In the genomic region with DNA sequence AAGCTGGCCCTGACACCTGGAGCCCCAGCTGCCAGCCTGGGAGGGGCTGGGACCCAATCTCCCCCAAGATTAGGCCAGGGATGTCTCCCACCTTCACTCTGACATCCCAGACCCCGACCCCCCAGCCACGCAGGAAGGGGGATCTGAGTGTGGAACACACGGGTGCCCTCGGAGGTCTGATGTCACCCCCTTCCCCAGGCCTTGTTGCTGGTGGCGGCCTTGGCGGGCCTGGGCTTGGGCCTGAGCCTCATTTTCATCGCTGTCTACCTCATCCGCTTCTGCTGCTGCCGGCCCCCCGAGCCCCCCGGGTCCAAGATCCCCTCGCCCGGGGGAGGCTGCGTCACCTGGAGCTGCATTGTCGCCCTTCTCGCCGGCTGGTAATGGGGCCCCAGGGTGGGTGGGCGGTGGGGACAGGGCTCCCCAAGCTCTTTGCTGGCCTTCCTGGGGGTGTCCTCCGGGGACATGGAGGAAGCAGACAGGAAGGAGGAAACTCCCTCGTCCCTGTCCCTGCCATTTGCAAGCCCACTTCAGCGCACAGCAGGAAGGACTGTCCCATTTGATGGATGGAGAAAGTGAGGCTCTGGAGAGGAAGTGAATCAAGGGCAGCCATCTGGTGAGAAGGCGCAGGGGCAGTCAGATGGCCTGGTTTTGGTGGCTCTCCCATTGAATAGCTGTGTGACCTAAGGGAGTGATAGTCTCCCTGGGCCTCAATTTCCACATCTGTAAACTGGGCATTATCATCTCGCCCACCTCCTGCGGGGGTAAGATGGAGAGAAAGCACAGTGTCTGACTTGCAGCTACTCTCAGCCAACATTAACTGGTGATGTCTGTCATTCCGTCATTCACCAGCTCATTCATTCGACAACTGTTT, we compare ENCODE assay signal across 20 cellular contexts. TPM values are rescaled to one million over a fixed set of nuclear protein-coding genes. Genes with fewer than 3 reads are reported as not detected.
A peak's percentile ranks its signal among the peaks of the same experiment; 100 is the strongest.
DNase-seq lines count a peak whose midpoint lies in the region; FAIRE-seq and TF ChIP-seq lines count a peak whose summit lies in the region.
"Had no signal": no experiment of that assay in that cellular context is flagged by ENCODE, and none has a peak within 500 bp of the region (broad histone marks: within the 10 kb centered on the region; RNA-seq: fewer than 3 reads in every experiment).

No MANE protein-coding gene starts in this region.

- H2BK15ac ChIP-seq in H1 (ENCODE audit: low read length) (0 out of 2 replicates have a peak overlapping the region, but pooled peaks have one; percentile 66), neuronal stem cell (ENCODE audit: low read length) (peak overlapping the region; percentile 86)

- peak overlapping the region; percentile 12 for H4K5ac ChIP-seq in H1 (ENCODE audit: insufficient read length, low read depth, low read length)

- H3K27ac ChIP-seq in HEK293 (ENCODE audit: extremely low read depth, low read depth, low read length), result no peak overlapping the region
- no peak overlapping the region for H3K27ac ChIP-seq in H1 (ENCODE audit: low read depth, low read length)
- H3K27ac ChIP-seq in neuronal stem cell (replicated peaks; ENCODE audit: low read length), result peak overlapping the region; percentile 91
- H3K27ac ChIP-seq: upper lobe of left lung had no signal

- H3K9me3 Mint-ChIP-seq in glutamatergic neuron (ENCODE audit: unreplicated experiment), result peaks cover 18% of the 10 kb centered on the region

- H3K23ac ChIP-seq in H1 (ENCODE audit: insufficient read length), result no peak overlapping the region
- H3K23ac ChIP-seq in neuronal stem cell (ENCODE audit: low read depth, low read length, poor library complexity), result peak overlapping the region; percentile 17

- no peak overlapping the region for H3K4me3 ChIP-seq in HEK293 (ENCODE audit: low read depth, low read length)
- peak overlapping the region in 1 of 4 experiments; percentile 59; a peak in 1 of 8 replicates for H3K4me3 ChIP-seq in H1 (ENCODE audit: extremely low read depth in 1 of 4, insufficient read depth in 2 of 4, low read depth in 3 of 4, low read length in 4 of 4)
- no peak overlapping the region for H3K4me3 ChIP-seq in neuronal stem cell (ENCODE audit: low read length in 2 of 2)
- H3K4me3 ChIP-seq: upper lobe of left lung had no signal

- H2AK5ac ChIP-seq in H1 (ENCODE audit: low read depth, low read length) (peak overlapping the region; percentile 58; the same call in 1 of the 2 replicates), neuronal stem cell (ENCODE audit: low read depth, low read length) (peak overlapping the region; percentile 99)

- H2AFZ ChIP-seq in H1 (ENCODE audit: low read length) (no peak overlapping the region), neuronal stem cell (ENCODE audit: low read length) (no peak overlapping the region)

- H3K36me3 Mint-ChIP-seq in glutamatergic neuron (ENCODE audit: unreplicated experiment), result peaks cover 8% of the 10 kb centered on the region

- H3K27me3 Mint-ChIP-seq in glutamatergic neuron (ENCODE audit: unreplicated experiment), result peaks cover 12% of the 10 kb centered on the region

- H3K79me2 ChIP-seq in H1 (ENCODE audit: control insufficient read depth in 1 of 2, insufficient read depth in 2 of 2, low read length in 2 of 2), result peaks cover 7 to 8% of the 10 kb centered on the region in 2 experiments; a peak in 2 of 4 replicates

- no peak for TF ChIP-seq RAD21 in H1 (IDR thresholded peaks at IDR 0.05 in 1 of 2, conservative IDR thresholded peaks at IDR 0.05 in 1 of 2; ENCODE audit: low read depth in 2 of 2, low read length in 2 of 2)

- no peak overlapping the region for H3K27ac Mint-ChIP-seq in glutamatergic neuron (ENCODE audit: unreplicated experiment)

- TF ChIP-seq CTCF in HEK293 (tag by site-specific recombination; IDR thresholded peaks at IDR 0.05) (no peak), H1 (IDR thresholded peaks at IDR 0.05; ENCODE audit: control extremely low read depth in 1 of 3, insufficient read depth in 1 of 3, low read depth in 1 of 3, low read length in 3 of 3) (no peak), glutamatergic neuron (IDR thresholded peaks at IDR 0.05; ENCODE audit: partially characterized antibody, unreplicated experiment) (no peak)

- H3K23me2 ChIP-seq in H1 (ENCODE audit: low read depth, low read length), result peaks cover 17% of the 10 kb centered on the region

- H3K14ac ChIP-seq in H1 (ENCODE audit: insufficient read length) (no peak overlapping the region), neuronal stem cell (ENCODE audit: low read length) (no peak overlapping the region)

- H3K4me2 ChIP-seq in H1 (ENCODE audit: insufficient read depth in 1 of 2, low read depth in 2 of 2, low read length in 2 of 2) (peak overlapping the region; percentile 44 to 86; a peak in 3 of 4 replicates), neuronal stem cell (ENCODE audit: insufficient read depth, low read length, poor library complexity, severe bottlenecking) (peak overlapping the region; percentile 60)

- H3K27me3 ChIP-seq in H1 (replicated peaks in 1 of 4; ENCODE audit: control insufficient read depth in 3 of 4, extremely low read depth in 1 of 4, insufficient read depth in 3 of 4, low read length in 3 of 4) (peaks cover 4 to 23% (median 19%) of the 10 kb centered on the region in 4 experiments), neuronal stem cell (ENCODE audit: control insufficient read depth in 3 of 3, insufficient read depth in 3 of 3, low read depth in 1 of 3, low read length in 3 of 3) (no peaks in the 10 kb centered on the region)

- H2BK20ac ChIP-seq in H1 (ENCODE audit: low read length), result peak overlapping the region; percentile 92

- peaks cover 16% of the 10 kb centered on the region for H3K79me1 ChIP-seq in H1 (ENCODE audit: low read depth, low read length)
- H3K79me1 ChIP-seq in neuronal stem cell (ENCODE audit: low read depth, low read length), result peaks cover 28% of the 10 kb centered on the region

- H3K36me3 ChIP-seq in HEK293 (ENCODE audit: control insufficient read depth in 2 of 2, insufficient read depth in 1 of 2, low read length in 2 of 2), result no peaks in the 10 kb centered on the region
- H3K36me3 ChIP-seq in H1 (ENCODE audit: control insufficient read depth in 2 of 4, insufficient read depth in 4 of 4, low read length in 3 of 4), result peaks cover 0 to 16% (median under 1%) of the 10 kb centered on the region in 4 experiments; a peak in 6 of 8 replicates
- peaks cover 31 to 34% of the 10 kb centered on the region in 2 donors for H3K36me3 ChIP-seq in neuronal stem cell (replicated peaks in 1 of 2; ENCODE audit: control insufficient read depth in 2 of 2, insufficient read depth in 2 of 2, low read length in 2 of 2)
- H3K36me3 ChIP-seq: upper lobe of left lung had no signal

- H2BK12ac ChIP-seq in H1 (ENCODE audit: low read depth, low read length) (peak overlapping the region; percentile 68; the same call in 1 of the 2 replicates), neuronal stem cell (ENCODE audit: low read length) (peak overlapping the region; percentile 59)

- H3K4me3 Mint-ChIP-seq in glutamatergic neuron (ENCODE audit: unreplicated experiment), result no peak overlapping the region

- peak overlapping the region; percentile 35 for H4K91ac ChIP-seq in H1 (replicated peaks; ENCODE audit: insufficient read length, low read length)
- H4K91ac ChIP-seq in neuronal stem cell (ENCODE audit: low read depth, low read length, poor library complexity), result peak overlapping the region; percentile 99

- H3K4ac ChIP-seq in H1 (replicated peaks; ENCODE audit: insufficient read length, low read depth, low read length) (peak overlapping the region; percentile 28), neuronal stem cell (ENCODE audit: low read length) (no peak overlapping the region)

- DNase-seq in AG20443 (ENCODE audit: low spot score) (peak; percentile 6), H1 (ENCODE audit: low read depth in 1 of 2, low spot score in 2 of 2) (peak in 1 of 2 experiments; percentile 51), neuronal stem cell (ENCODE audit: low spot score) (no peak), NCI-H128 (lab: John Stamatoyannopoulos, UW; ENCODE audit: unreplicated experiment) (no peak), glutamatergic neuron (no peak), HCEC 1CT (no peak), HTR-8/SVneo (ENCODE audit: insufficient read length, low spot score) (no peak)
- DNase-seq: activated CD4-positive, alpha-beta T cell treated with anti-CD3 and anti-CD28 coated beads, Interleukin-2, amount 10 ng/mL, durations not matched to agents 24 days and 14 days; activated CD8-positive, alpha-beta memory T cell treated with anti-CD3 and anti-CD28 coated beads, Interleukin-2, amount 50 U/mL, for 4 hours; activated effector memory CD4-positive, alpha-beta T cell treated with Interleukin-2 at 50 U/mL for 16 hours; central memory CD4-positive, alpha-beta T cell; effector memory CD4-positive, alpha-beta T cell; NCI-H187 treated with DMSO at 0.1 percent for 48 hours; NCI-H226; upper lobe of left lung had no signal

- POLR2A ChIA-PET in HEK293 (lab: Yijun Ruan, JAX), result interaction anchor here (0.6 to 3.1 kb wide), 3 partner anchors 11 to 30 kb away, joined by 7 to 10 read pairs (median 7); partner anchors contain the start of gene LENG8
- POLR2A ChIA-PET in H1 (lab: Charles Lee; ENCODE audit: partially characterized antibody), result interaction anchor here (0.8 to 5.6 kb wide), 9 partner anchors 15 to 282 kb away, joined by 3 to 133 read pairs (median 4); partner anchors contain the start of genes LENG8 and LENG9

- no peak for FAIRE-seq in H1 (lab: Jason Lieb, UNC)
- no peak for FAIRE-seq in HTR-8/SVneo (lab: Jason Lieb, UNC)

- H3K9me3 ChIP-seq in HEK293 (ENCODE audit: control insufficient read depth, insufficient read depth, low read depth, low read length), result 0 out of 2 replicates have a peak, but pooled peaks cover 2% of the 10 kb centered on the region
- H3K9me3 ChIP-seq in H1 (ENCODE audit: insufficient read depth in 2 of 2, low read depth in 1 of 2, low read length in 1 of 2), result peaks cover 0 to 6% of the 10 kb centered on the region in 2 experiments; a peak in 1 of 4 replicates
- H3K9me3 ChIP-seq in neuronal stem cell (replicated peaks in 1 of 2; ENCODE audit: control insufficient read depth in 2 of 2, insufficient read depth in 1 of 2, low read depth in 1 of 2, low read length in 2 of 2), result peaks cover 0 to 9% of the 10 kb centered on the region in 2 donors
- H3K9me3 ChIP-seq: upper lobe of left lung had no signal

- no peak for TF ChIP-seq POLR2A in H1 (IDR thresholded peaks at IDR 0.05; ENCODE audit: control extremely low read depth in 1 of 2, low read depth in 2 of 2, low read length in 2 of 2)

- H4K20me1 ChIP-seq in H1 (replicated peaks in 1 of 2; ENCODE audit: control insufficient read depth in 1 of 2, insufficient read depth in 2 of 2, low read length in 2 of 2), result peaks cover 0 to 9% of the 10 kb centered on the region in 2 experiments

- no peak for TF ChIP-seq EP300 in H1 (IDR thresholded peaks at IDR 0.05; ENCODE audit: borderline replicate concordance in 1 of 2, low read depth in 2 of 2, low read length in 2 of 2)

- no peaks in the 10 kb centered on the region; the same call in 1 of the 2 replicates for H3K4me1 ChIP-seq in HEK293 (ENCODE audit: control insufficient read depth, insufficient read depth, low read length)
- peaks cover 15 to 50% (median 38%) of the 10 kb centered on the region in 4 experiments for H3K4me1 ChIP-seq in H1 (replicated peaks in 1 of 4; ENCODE audit: control insufficient read depth in 3 of 4, insufficient read depth in 4 of 4, low read length in 3 of 4)
- peaks cover 42 to 53% of the 10 kb centered on the region in 2 donors for H3K4me1 ChIP-seq in neuronal stem cell (ENCODE audit: control insufficient read depth in 2 of 2, insufficient read depth in 1 of 2, low read depth in 1 of 2, low read length in 2 of 2)

- H3K4me1 Mint-ChIP-seq in glutamatergic neuron (ENCODE audit: low read depth, unreplicated experiment), result peaks cover 20% of the 10 kb centered on the region

- peak overlapping the region; percentile 97; the same call in 1 of the 2 replicates for H2BK5ac ChIP-seq in H1 (ENCODE audit: low read depth, low read length)
- H2BK5ac ChIP-seq in neuronal stem cell (ENCODE audit: low read length), result peak overlapping the region; percentile 97

- no peak overlapping the region for H3K56ac ChIP-seq in H1 (replicated peaks; ENCODE audit: insufficient read length, low read depth, low read length)

- H2BK120ac ChIP-seq in H1 (replicated peaks; ENCODE audit: low read depth, low read length), result peak overlapping the region; percentile 65
- peak overlapping the region; percentile 90 for H2BK120ac ChIP-seq in neuronal stem cell (ENCODE audit: low read depth, low read length)

- WGBS in H1 (ENCODE audit: extremely low coverage in 1 of 2, insufficient coverage in 1 of 2, insufficient read length in 1 of 2, insufficient replicate concordance in 2 of 2, low coverage in 1 of 2, low lambda C conversion rate in 2 of 2, missing lambda C conversion rate in 1 of 2), 2 experiments, result 85% methylated on average over 14 of the region's 26 CpGs; no CpG with 5 or more reads in 1 of the 2 experiments
- no CpG with 5 or more reads among the region's 26 CpGs for WGBS in neuronal stem cell (ENCODE audit: extremely low coverage in 2 of 2, insufficient read length in 2 of 2, insufficient replicate concordance in 1 of 2), 2 donors

- H3K18ac ChIP-seq in H1 (ENCODE audit: extremely low read depth, low read length), result peak overlapping the region; percentile 97
- peak overlapping the region; percentile 97 for H3K18ac ChIP-seq in neuronal stem cell (ENCODE audit: low read length)

- H4K8ac ChIP-seq in H1 (ENCODE audit: extremely low read depth, insufficient read depth, low read length) (no peak overlapping the region), neuronal stem cell (ENCODE audit: low read depth, low read length) (peak overlapping the region; percentile 23)

- H3K9ac ChIP-seq in H1 (replicated peaks in 1 of 4; ENCODE audit: extremely low read depth in 1 of 4, low read depth in 3 of 4, low read length in 3 of 4) (no peak overlapping the region), neuronal stem cell (ENCODE audit: low read depth, low read length, poor library complexity) (peak overlapping the region; percentile 78)

- CTCF ChIA-PET in HEK293 (lab: Yijun Ruan, JAX) (interaction anchor here (0.6 to 1.7 kb wide), 7 partner anchors 9 to 1781 kb away, joined by 3 to 7 read pairs (median 3); no protein-coding TSS in a partner anchor), H1 (lab: Charles Lee; ENCODE audit: partially characterized antibody) (interaction anchor here (0.7 to 4.9 kb wide), 6 partner anchors 11 to 30 kb away, joined by 3 to 58 read pairs (median 15); partner anchors contain the start of gene LENG8)

RNA-seq across cellular contexts. Expression of gene TTYH1, which starts 3.9 kb away (rescaled TPM):
- 24.3 and 26.7 TPM in 2 replicates for total RNA-seq in H1 (2021; fragmentation: NEBNext Ultra II Directional; extraction: Animal tissue kit (Norgen Biotek cat#: 25700))
- 46.5 and 92.1 TPM in 2 replicates for polyA plus RNA-seq in H1 (2011; rRNA removed)
- 41.6 TPM for polyA plus RNA-seq in H1 (2011; cell fraction: cytosol; rRNA removed)
- polyA plus RNA-seq in H1 (2011; cell fraction: nucleus; rRNA removed), result 72.1 TPM
- 14.7 to 48.5 TPM (median 38.0 TPM) in 4 replicates for polyA plus RNA-seq in H1 (2012, experiment 1 of 2)
- 32.8 TPM for polyA plus RNA-seq in H1 (2012, experiment 2 of 2)
- polyA plus RNA-seq in H1 (2013, experiment 1 of 2), result 51.0 TPM
- polyA plus RNA-seq in H1 (2013, experiment 2 of 2), result 53.6 TPM
- 16.3 and 25.9 TPM in 2 replicates for polyA minus RNA-seq in H1 (2011; rRNA and poly(A)+ RNA removed)
- polyA minus RNA-seq in H1 (2011; cell fraction: cytosol; rRNA and poly(A)+ RNA removed), result 27.7 TPM
- 16.1 TPM for polyA minus RNA-seq in H1 (2011; cell fraction: nucleus; rRNA and poly(A)+ RNA removed)
- polyA plus RNA-seq in neuronal stem cell (2013, experiment 1 of 2), result 504 TPM
- 501 TPM for polyA plus RNA-seq in neuronal stem cell (2013, experiment 2 of 2)
- 2.9 TPM for total RNA-seq in glutamatergic neuron (ENCODE audit: unreplicated experiment)
- total RNA-seq: kidney epithelial cell, mesenteric fat pad, RPMI7951, upper lobe of left lung had no signal

RNA-seq across cellular contexts. Expression of gene LENG8, which starts 29.8 kb away (rescaled TPM):
- total RNA-seq in H1 (2021; fragmentation: NEBNext Ultra II Directional; extraction: Animal tissue kit (Norgen Biotek cat#: 25700)), result 108 TPM in 2 replicates
- polyA plus RNA-seq in H1 (2011; rRNA removed), result 62.2 and 113 TPM in 2 replicates
- 82.3 TPM for polyA plus RNA-seq in H1 (2011; cell fraction: cytosol; rRNA removed)
- polyA plus RNA-seq in H1 (2011; cell fraction: nucleus; rRNA removed), result 580 TPM
- polyA plus RNA-seq in H1 (2012, experiment 1 of 2), result 100 to 168 TPM (median 138 TPM) in 4 replicates
- polyA plus RNA-seq in H1 (2012, experiment 2 of 2), result 126 TPM
- 120 TPM for polyA plus RNA-seq in H1 (2013, experiment 1 of 2)
- polyA plus RNA-seq in H1 (2013, experiment 2 of 2), result 103 TPM
- polyA minus RNA-seq in H1 (2011; rRNA and poly(A)+ RNA removed), result 58.2 and 88.9 TPM in 2 replicates
- polyA minus RNA-seq in H1 (2011; cell fraction: cytosol; rRNA and poly(A)+ RNA removed), result 42.4 TPM
- polyA minus RNA-seq in H1 (2011; cell fraction: nucleus; rRNA and poly(A)+ RNA removed), result 91.6 TPM
- 151 TPM for polyA plus RNA-seq in neuronal stem cell (2013, experiment 1 of 2)
- polyA plus RNA-seq in neuronal stem cell (2013, experiment 2 of 2), result 130 TPM
- 278 TPM for total RNA-seq in glutamatergic neuron (ENCODE audit: unreplicated experiment)

RNA-seq across cellular contexts. Expression of gene LENG9, which starts 44.4 kb away (rescaled TPM):
- 3.9 and 4.0 TPM in 2 replicates for total RNA-seq in H1 (2021; fragmentation: NEBNext Ultra II Directional; extraction: Animal tissue kit (Norgen Biotek cat#: 25700))
- 1.6 and 2.6 TPM in 2 replicates for polyA plus RNA-seq in H1 (2011; rRNA removed)
- 2.5 TPM for polyA plus RNA-seq in H1 (2011; cell fraction: cytosol; rRNA removed)
- polyA plus RNA-seq in H1 (2011; cell fraction: nucleus; rRNA removed), result 2.5 TPM
- 2.4 to 5.0 TPM (median 3.8 TPM) in 4 replicates for polyA plus RNA-seq in H1 (2012, experiment 1 of 2)
- 2.3 TPM for polyA plus RNA-seq in H1 (2012, experiment 2 of 2)
- 1.8 TPM for polyA plus RNA-seq in H1 (2013, experiment 1 of 2)
- polyA plus RNA-seq in H1 (2013, experiment 2 of 2), result 1.5 TPM
- 1.3 and 1.7 TPM in 2 replicates for polyA minus RNA-seq in H1 (2011; rRNA and poly(A)+ RNA removed)
- 3.4 TPM for polyA minus RNA-seq in H1 (2011; cell fraction: cytosol; rRNA and poly(A)+ RNA removed)
- 7.7 TPM for polyA minus RNA-seq in H1 (2011; cell fraction: nucleus; rRNA and poly(A)+ RNA removed)
- 1.3 TPM for polyA plus RNA-seq in neuronal stem cell (2013, experiment 1 of 2)
- 0.91 TPM for polyA plus RNA-seq in neuronal stem cell (2013, experiment 2 of 2)
- 4.7 TPM for total RNA-seq in glutamatergic neuron (ENCODE audit: unreplicated experiment)

RNA-seq across cellular contexts. Expression of gene CDC42EP5, which starts 53.9 kb away (rescaled TPM):
- total RNA-seq in H1 (2021; fragmentation: NEBNext Ultra II Directional; extraction: Animal tissue kit (Norgen Biotek cat#: 25700)), result 2.1 and 4.8 TPM in 2 replicates
- 1.8 and 4.2 TPM in 2 replicates for polyA plus RNA-seq in H1 (2011; rRNA removed)
- polyA plus RNA-seq in H1 (2011; cell fraction: cytosol; rRNA removed), result 3.5 TPM
- 2.8 TPM for polyA plus RNA-seq in H1 (2011; cell fraction: nucleus; rRNA removed)
- 1.8 to 4.6 TPM (median 2.9 TPM) in 4 replicates for polyA plus RNA-seq in H1 (2012, experiment 1 of 2)
- 6.6 TPM for polyA plus RNA-seq in H1 (2012, experiment 2 of 2)
- 5.2 TPM for polyA plus RNA-seq in H1 (2013, experiment 1 of 2)
- polyA plus RNA-seq in H1 (2013, experiment 2 of 2), result 6.3 TPM
- polyA minus RNA-seq in H1 (2011; rRNA and poly(A)+ RNA removed), result 0.22 TPM in 1 of 2 replicates, not detected in the other
- polyA minus RNA-seq in H1 (2011; cell fraction: cytosol; rRNA and poly(A)+ RNA removed), result 4.1 TPM
- 1.8 TPM for polyA minus RNA-seq in H1 (2011; cell fraction: nucleus; rRNA and poly(A)+ RNA removed)
- 12.2 TPM for polyA plus RNA-seq in neuronal stem cell (2013, experiment 1 of 2)
- 12.5 TPM for polyA plus RNA-seq in neuronal stem cell (2013, experiment 2 of 2)
- total RNA-seq in glutamatergic neuron (ENCODE audit: unreplicated experiment), result not detected
- total RNA-seq: natural killer cell treated with Interleukin-12 subunit alpha and Interleukin-12 subunit beta and Interleukin-15 and Interleukin-18, amount 100 ng/mL, for 72 hours had no signal

RNA-seq across cellular contexts. Expression of gene LAIR1, which starts 54.4 kb away (rescaled TPM):
- total RNA-seq in H1 (2021; fragmentation: NEBNext Ultra II Directional; extraction: Animal tissue kit (Norgen Biotek cat#: 25700)), result not detected in 2 replicates
- 0.13 and 0.18 TPM in 2 replicates for polyA plus RNA-seq in H1 (2011; rRNA removed)
- 0.21 TPM for polyA plus RNA-seq in H1 (2011; cell fraction: cytosol; rRNA removed)
- 0.19 TPM for polyA plus RNA-seq in H1 (2011; cell fraction: nucleus; rRNA removed)
- polyA plus RNA-seq in H1 (2012, experiment 1 of 2), result 0.04 to 0.16 TPM in 2 of 4 replicates, not detected in the others
- not detected for polyA plus RNA-seq in H1 (2012, experiment 2 of 2)
- 0.10 TPM for polyA plus RNA-seq in H1 (2013, experiment 1 of 2)
- polyA plus RNA-seq in H1 (2013, experiment 2 of 2), result 0.09 TPM
- polyA minus RNA-seq in H1 (2011; rRNA and poly(A)+ RNA removed), result 0.50 TPM in 1 of 2 replicates, not detected in the other
- polyA minus RNA-seq in H1 (2011; cell fraction: cytosol; rRNA and poly(A)+ RNA removed), result not detected
- polyA minus RNA-seq in H1 (2011; cell fraction: nucleus; rRNA and poly(A)+ RNA removed), result 1.3 TPM
- polyA plus RNA-seq in neuronal stem cell (2013, experiment 1 of 2), result not detected
- polyA plus RNA-seq in neuronal stem cell (2013, experiment 2 of 2), result not detected
- not detected for total RNA-seq in glutamatergic neuron (ENCODE audit: unreplicated experiment)
